Comparison of ENCODE assay signal across 32 cellular contexts in genomic region chr6:80991316-80991715, GRCh38.
"Had no signal": no experiment of that assay in that cellular context is flagged by ENCODE, and none has a peak within 500 bp of the region (broad histone marks: within the 10 kb centered on the region; RNA-seq: fewer than 3 reads in every experiment).

No MANE protein-coding gene starts in this region.

- H3K4me3 Mint-ChIP-seq: activated CD4-positive, alpha-beta T cell treated with anti-CD3 and anti-CD28 coated beads, Interleukin-2, amount 10 ng/mL, durations not matched to agents 24 days and 14 days; activated CD8-positive, alpha-beta T cell treated with anti-CD3 and anti-CD28 coated beads, Interleukin-2, amount 10 ng/mL, durations not matched to agents 7 days and 5 days; activated T-cell treated with anti-CD3 and anti-CD28 coated beads, Interleukin-2, amount 50 U/mL, for 24 hours; brain; T-helper 1 cell treated with Interleukin-12 subunit alpha and Interleukin-12 subunit beta and Interleukin-4 antibody, amounts not matched to agents 30 μg/mL and 1 μg/mL, for 36 hours; T-helper 2 cell treated with Interferon-gamma antibody and Interleukin-4, amounts not matched to agents 5 μg/mL and 100 μg/mL, for 36 hours had no signal

- H3K4me3 ChIP-seq: adrenal gland, MG63, Peyer's patch, SJSA1 had no signal

- H3K36me3 ChIP-seq: adrenal gland, MG63, Peyer's patch, SJSA1 had no signal

- H3K27ac Mint-ChIP-seq: activated CD4-positive, alpha-beta T cell treated with anti-CD3 and anti-CD28 coated beads, Interleukin-2, amount 10 ng/mL, durations not matched to agents 24 days and 14 days; activated CD8-positive, alpha-beta T cell treated with anti-CD3 and anti-CD28 coated beads, Interleukin-2, amount 10 ng/mL, durations not matched to agents 7 days and 5 days; activated naive CD4-positive, alpha-beta T cell treated with anti-CD3 and anti-CD28 coated beads, Interleukin-2, amount 50 U/mL, for 72 hours; activated T-cell treated with anti-CD3 and anti-CD28 coated beads, Interleukin-2, amount 50 U/mL, for 24 hours; activated T-helper 2 cell treated with anti-CD3 and anti-CD28 coated beads, Interferon-gamma antibody, Interleukin-2, Interleukin-4, amounts not matched to agents 10 μg/mL and 5 μg/mL and 100 μg/mL, durations not matched to agents 14 hours and 24 hours and 36 hours; brain; T-helper 1 cell treated with Interleukin-12 subunit alpha and Interleukin-12 subunit beta and Interleukin-4 antibody, amounts not matched to agents 30 μg/mL and 1 μg/mL, for 36 hours; T-helper 2 cell treated with Interferon-gamma antibody and Interleukin-4, amounts not matched to agents 5 μg/mL and 100 μg/mL, for 36 hours had no signal

- H3K36me3 Mint-ChIP-seq: activated naive CD4-positive, alpha-beta T cell treated with anti-CD3 and anti-CD28 coated beads, Interleukin-2, amount 50 U/mL, for 72 hours; brain had no signal

- H3K27ac ChIP-seq: adrenal gland, Peyer's patch, SJSA1 had no signal

- H3K27me3 Mint-ChIP-seq: activated CD4-positive, alpha-beta T cell treated with anti-CD3 and anti-CD28 coated beads, Interleukin-2, amount 10 ng/mL, durations not matched to agents 24 days and 14 days; activated T-cell treated with anti-CD3 and anti-CD28 coated beads, Interleukin-2, amount 50 U/mL, for 24 hours; brain had no signal

- H3K27me3 ChIP-seq: adrenal gland, MG63, Peyer's patch, SJSA1 had no signal

- H3K4me1 Mint-ChIP-seq: activated CD4-positive, alpha-beta T cell treated with anti-CD3 and anti-CD28 coated beads, Interleukin-2, amount 10 ng/mL, durations not matched to agents 24 days and 14 days; brain had no signal

- H3K9me3 ChIP-seq: adrenal gland, SJSA1 had no signal

- H3K4me2 ChIP-seq: SK-N-SH had no signal

- H3K4me1 ChIP-seq: adrenal gland, Peyer's patch, SJSA1 had no signal

- H3K9ac ChIP-seq: SK-N-SH had no signal

- DNase-seq: activated CD4-positive, alpha-beta T cell treated with anti-CD3 and anti-CD28 coated beads, Interleukin-2, amount 10 ng/mL, durations not matched to agents 24 days and 14 days; activated CD4-positive, alpha-beta T cell treated with anti-CD3 and anti-CD28 coated beads, Interleukin-2, amount 50 U/mL, for 4 hours; activated CD8-positive, alpha-beta T cell treated with anti-CD3 and anti-CD28 coated beads, Interleukin-2, amount 10 ng/mL, durations not matched to agents 7 days and 5 days; activated gamma-delta T cell; activated naive CD4-positive, alpha-beta T cell treated with Interleukin-2 at 50 U/mL for 16 hours; activated T-cell treated with anti-CD3 and anti-CD28 coated beads, Interleukin-2, amount 50 U/mL, for 24 hours; adrenal gland; caudate nucleus; cerebellar nuclear complex; Kasumi-1; MG63; NCI-H1048; NCI-H1105 treated with DMSO at 0.1 percent for 48 hours; NCI-H1436; NCI-H1694; NCI-H1930; NCI-H2081 treated with DMSO at 0.1 percent for 48 hours; NCI-H446 treated with DMSO at 0.1 percent for 48 hours; NCI-H524; NCI-H69; NK-92 treated with Interleukin-12 subunit alpha and Interleukin-12 subunit beta, amount 100 ng/mL, for 24 hours; PC-3; Peyer's patch; RPMI8226; SHP77 treated with DMSO at 0.1 percent for 48 hours; SK-N-SH had no signal
